Comparison of ENCODE assay signal across 8 cellular contexts in genomic region chr12:27524839-27525238, GRCh38. TPM values are rescaled to one million over a fixed set of nuclear protein-coding genes. Genes with fewer than 3 reads are reported as not detected.
DNase-seq lines count a peak whose midpoint lies in the region; TF ChIP-seq lines count a peak whose summit lies in the region.

No MANE protein-coding gene starts in this region.

- H3K9me3 Mint-ChIP-seq in T-helper 1 cell treated with Interleukin-12 subunit alpha and Interleukin-12 subunit beta and Interleukin-4 antibody, amounts not matched to agents 30 μg/mL and 1 μg/mL, for 36 hours, result no peaks in the 10 kb centered on the region
- no peaks in the 10 kb centered on the region for H3K9me3 Mint-ChIP-seq in progenitor cell of endocrine pancreas (ENCODE audit: low read depth)

- peak overlapping the region; percentile 91 for H3K4me3 ChIP-seq in fibroblast of villous mesenchyme (ENCODE audit: low read depth, low read length)

- H3K36me3 Mint-ChIP-seq in T-helper 1 cell treated with Interleukin-12 subunit alpha and Interleukin-12 subunit beta and Interleukin-4 antibody, amounts not matched to agents 30 μg/mL and 1 μg/mL, for 36 hours (ENCODE audit: low read depth), result peaks cover 10% of the 10 kb centered on the region
- H3K36me3 Mint-ChIP-seq in progenitor cell of endocrine pancreas (ENCODE audit: insufficient read depth), result no peaks in the 10 kb centered on the region

- peak overlapping the region; percentile 93 for H3K4me3 Mint-ChIP-seq in T-helper 1 cell treated with Interleukin-12 subunit alpha and Interleukin-12 subunit beta and Interleukin-4 antibody, amounts not matched to agents 30 μg/mL and 1 μg/mL, for 36 hours
- peak overlapping the region; percentile 94 for H3K4me3 Mint-ChIP-seq in progenitor cell of endocrine pancreas (ENCODE audit: low read depth)

- DNase-seq in T-helper 1 cell, result no peak
- peak; percentile 53 for DNase-seq in SW480 (ENCODE audit: low spot score)
- peak; percentile 57 for DNase-seq in fibroblast of villous mesenchyme (ENCODE audit: low read depth)
- no peak for DNase-seq in progenitor cell of endocrine pancreas (ENCODE audit: low spot score, unreplicated experiment)
- no peak for DNase-seq in NK-92 (lab: John Stamatoyannopoulos, UW; ENCODE audit: unreplicated experiment)
- no peak for DNase-seq in D341Med (ENCODE audit: low spot score)
- no peak for DNase-seq in NCI-H2227 treated with DMSO at 0.1 percent for 48 hours (lab: John Stamatoyannopoulos, UW)

- peak overlapping the region; percentile 7 for H3K27ac Mint-ChIP-seq in T-helper 1 cell treated with Interleukin-12 subunit alpha and Interleukin-12 subunit beta and Interleukin-4 antibody, amounts not matched to agents 30 μg/mL and 1 μg/mL, for 36 hours
- H3K27ac Mint-ChIP-seq in progenitor cell of endocrine pancreas, result peak overlapping the region; percentile 19

- peaks cover 34% of the 10 kb centered on the region for H3K4me1 Mint-ChIP-seq in T-helper 1 cell treated with Interleukin-12 subunit alpha and Interleukin-12 subunit beta and Interleukin-4 antibody, amounts not matched to agents 30 μg/mL and 1 μg/mL, for 36 hours (ENCODE audit: low read depth)
- peaks cover 27% of the 10 kb centered on the region for H3K4me1 Mint-ChIP-seq in progenitor cell of endocrine pancreas (ENCODE audit: low read depth)

- TF ChIP-seq CTCF in fibroblast of villous mesenchyme (IDR thresholded peaks at IDR 0.05; ENCODE audit: insufficient read depth, low read depth, low read length) (no peak), progenitor cell of endocrine pancreas (IDR thresholded peaks at IDR 0.05; ENCODE audit: unreplicated experiment) (no peak)

- H3K27me3 Mint-ChIP-seq in T-helper 1 cell treated with Interleukin-12 subunit alpha and Interleukin-12 subunit beta and Interleukin-4 antibody, amounts not matched to agents 30 μg/mL and 1 μg/mL, for 36 hours (ENCODE audit: low read depth), result peaks cover 18% of the 10 kb centered on the region
- peaks cover 9% of the 10 kb centered on the region for H3K27me3 Mint-ChIP-seq in progenitor cell of endocrine pancreas

RNA-seq across cellular contexts. Expression of gene PPFIBP1, which starts 0.8 kb away (rescaled TPM):
- total RNA-seq in fibroblast of villous mesenchyme, result 69.1 and 71.2 TPM in 2 replicates
- total RNA-seq in progenitor cell of endocrine pancreas, result 85.4 and 85.7 TPM in 2 replicates

Comparison
In these comparisons a context has a peak if more than half of its experiments do, and no peak if none do; other contexts are left out.
1. DNase-seq: peak in SW480 (single experiment) and fibroblast of villous mesenchyme (single experiment); none in T-helper 1 cell (0 of 5), progenitor cell of endocrine pancreas (single experiment), NK-92 (single experiment), D341Med (single experiment) and NCI-H2227 treated with DMSO at 0.1 percent for 48 hours (single experiment).